In the genomic region with DNA sequence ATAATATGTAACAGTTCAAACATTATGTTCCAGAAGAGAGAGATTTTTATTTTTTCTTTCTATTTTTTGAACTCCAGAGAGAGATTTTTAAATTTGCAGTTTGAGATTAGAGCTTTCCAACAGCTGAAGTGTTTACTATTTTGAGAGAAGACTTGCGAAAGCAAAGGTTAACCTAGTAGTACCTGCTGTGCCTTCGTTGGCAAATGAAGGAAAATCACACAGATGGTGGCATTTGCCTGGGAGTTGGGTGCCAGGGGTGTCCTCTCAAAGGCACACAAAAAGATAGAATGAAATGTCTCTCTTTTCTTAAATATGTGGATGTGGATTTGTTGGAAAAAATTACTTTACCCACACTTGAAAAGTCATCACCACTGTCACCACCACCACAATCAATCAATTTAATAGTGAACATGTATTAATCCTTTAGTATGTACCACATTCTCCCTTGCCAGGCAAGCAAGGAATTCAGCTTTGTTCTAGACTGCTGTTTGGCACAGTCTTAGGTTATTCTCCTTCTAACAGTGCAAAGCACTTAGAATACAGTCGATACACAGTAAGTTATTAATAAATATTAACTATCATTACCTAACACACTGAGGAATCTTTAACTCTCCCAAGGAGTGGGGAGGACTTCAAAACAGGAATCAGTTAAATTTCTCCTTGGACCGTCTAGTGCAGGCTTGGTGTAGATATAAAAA, we compare ENCODE assay signal across 26 cellular contexts.
"Had no signal": no experiment of that assay in that cellular context is flagged by ENCODE, and none has a peak within 500 bp of the region (broad histone marks: within the 10 kb centered on the region; RNA-seq: fewer than 3 reads in every experiment).

No MANE protein-coding gene starts in this region.

- H3K9me3 ChIP-seq: body of pancreas had no signal

- H3K4me3 Mint-ChIP-seq: activated CD8-positive, alpha-beta memory T cell treated with anti-CD3 and anti-CD28 coated beads, Interleukin-2, amount 10 ng/mL, durations not matched to agents 7 days and 5 days; activated naive CD4-positive, alpha-beta T cell treated with anti-CD3 and anti-CD28 coated beads, Interleukin-2, amount 50 U/mL, for 24 hours; activated T-cell treated with anti-CD3 and anti-CD28 coated beads, Interleukin-2, amount 50 U/mL, for 24 hours; activated T-helper 1 cell treated with anti-CD3 and anti-CD28 coated beads, Interleukin-12 subunit alpha, Interleukin-12 subunit beta, Interleukin-2, Interleukin-4 antibody, amounts not matched to agents 30 ng/mL and 10 ng/mL and 1 ng/mL, durations not matched to agents 14 hours and 24 hours and 36 hours; T-helper 17 cell; WTC11 had no signal

- H3K27ac ChIP-seq: body of pancreas, Peyer's patch had no signal

- H3K4me1 ChIP-seq: body of pancreas, Peyer's patch had no signal

- H3K36me3 ChIP-seq: Peyer's patch had no signal

- H3K9me3 Mint-ChIP-seq: activated naive CD4-positive, alpha-beta T cell treated with anti-CD3 and anti-CD28 coated beads, Interleukin-2, amount 50 U/mL, for 24 hours had no signal

- DNase-seq: activated CD4-positive, alpha-beta T cell treated with anti-CD3 and anti-CD28 coated beads for 48 hours; activated CD4-positive, alpha-beta T cell treated with anti-CD3 and anti-CD28 coated beads, Interleukin-2, amount 50 U/mL, for 48 hours; activated CD4-positive, CD25-positive, alpha-beta regulatory T cell treated with anti-CD3 and anti-CD28 coated beads, Interleukin-2, amount 50 U/mL, for 72 hours; activated CD8-positive, alpha-beta memory T cell treated with anti-CD3 and anti-CD28 coated beads, Interleukin-2, amount 10 ng/mL, durations not matched to agents 7 days and 5 days; activated effector memory CD4-positive, alpha-beta T cell treated with Interleukin-2 at 50 U/mL for 16 hours; activated naive CD4-positive, alpha-beta T cell; activated T-cell treated with anti-CD3 and anti-CD28 coated beads, Interleukin-2, amount 50 U/mL, for 24 hours; aorta; body of pancreas; IMR-90; Kasumi-1; KBM-7; NCI-H1105 treated with DMSO at 0.1 percent for 48 hours; NCI-H1436 treated with DMSO at 0.1 percent for 48 hours; NCI-H187; NCI-H2081; NCI-H510A treated with DMSO at 0.1 percent for 48 hours; NCI-H69; NK-92 treated with Interleukin-12 subunit alpha and Interleukin-12 subunit beta, amount 100 ng/mL, for 24 hours; Peyer's patch; SIG-M5; T-helper 17 cell; T-helper 9 cell had no signal

- H3K36me3 Mint-ChIP-seq: activated CD8-positive, alpha-beta memory T cell treated with anti-CD3 and anti-CD28 coated beads, Interleukin-2, amount 10 ng/mL, durations not matched to agents 7 days and 5 days; activated naive CD4-positive, alpha-beta T cell treated with anti-CD3 and anti-CD28 coated beads, Interleukin-2, amount 50 U/mL, for 24 hours; WTC11 had no signal

- H3K4me1 Mint-ChIP-seq: activated CD8-positive, alpha-beta memory T cell treated with anti-CD3 and anti-CD28 coated beads, Interleukin-2, amount 10 ng/mL, durations not matched to agents 7 days and 5 days; activated naive CD4-positive, alpha-beta T cell treated with anti-CD3 and anti-CD28 coated beads, Interleukin-2, amount 50 U/mL, for 24 hours; T-helper 17 cell; WTC11 had no signal

- H3K27me3 Mint-ChIP-seq: activated CD8-positive, alpha-beta memory T cell treated with anti-CD3 and anti-CD28 coated beads, Interleukin-2, amount 10 ng/mL, durations not matched to agents 7 days and 5 days; activated naive CD4-positive, alpha-beta T cell treated with anti-CD3 and anti-CD28 coated beads, Interleukin-2, amount 50 U/mL, for 24 hours; T-helper 17 cell had no signal

- H3K27me3 ChIP-seq: body of pancreas, Peyer's patch had no signal

- H3K4me3 ChIP-seq: body of pancreas, Peyer's patch had no signal

- H3K27ac Mint-ChIP-seq: activated CD8-positive, alpha-beta memory T cell treated with anti-CD3 and anti-CD28 coated beads, Interleukin-2, amount 10 ng/mL, durations not matched to agents 7 days and 5 days; activated naive CD4-positive, alpha-beta T cell treated with anti-CD3 and anti-CD28 coated beads, Interleukin-2, amount 50 U/mL, for 24 hours; activated T-cell treated with anti-CD3 and anti-CD28 coated beads, Interleukin-2, amount 50 U/mL, for 24 hours; activated T-helper 1 cell treated with anti-CD3 and anti-CD28 coated beads, Interleukin-12 subunit alpha, Interleukin-12 subunit beta, Interleukin-2, Interleukin-4 antibody, amounts not matched to agents 30 ng/mL and 10 ng/mL and 1 ng/mL, durations not matched to agents 14 hours and 24 hours and 36 hours; T-helper 17 cell; WTC11 had no signal

- ATAC-seq: activated CD8-positive, alpha-beta memory T cell treated with anti-CD3 and anti-CD28 coated beads, Interleukin-2, amount 10 ng/mL, durations not matched to agents 7 days and 5 days; body of pancreas; T-helper 17 cell; WTC11 had no signal
